8 cellular contexts compared by ENCODE assay signal in genomic region chr20:58388882-58389323, GRCh38. TPM values are rescaled to one million over a fixed set of nuclear protein-coding genes. Genes with fewer than 3 reads are reported as not detected.
A peak's percentile ranks its signal among the peaks of the same experiment; 100 is the strongest.
DNase-seq lines count a peak whose midpoint lies in the region; ATAC-seq and TF ChIP-seq lines count a peak whose summit lies in the region.

VAPB (plus strand) TSS chr20:58389229; CDS start chr20:58389460, 231 bp downstream.

- DNase-seq in A172 (ENCODE audit: low spot score) (peak; percentile 84), NCI-H2107 treated with DMSO at 0.1 percent for 48 hours (lab: John Stamatoyannopoulos, UW; ENCODE audit: unreplicated experiment) (peak; percentile 81), UCSD-AML1 (lab: John Stamatoyannopoulos, UW; ENCODE audit: unreplicated experiment) (peak; percentile 99), skeletal muscle cell (ENCODE audit: low read depth) (peak; percentile 86)

- peaks cover 17% of the 10 kb centered on the region for H3K27me3 Mint-ChIP-seq in brain

- H3K4me3 ChIP-seq in iPS-11a (ENCODE audit: low read depth, low read length), result peak within 1 kb of the TSS; percentile 81
- peak within 1 kb of the TSS; percentile 83 for H3K4me3 ChIP-seq in skeletal muscle cell (ENCODE audit: low read depth, low read length)

- H3K9me3 Mint-ChIP-seq in brain, result peaks cover 4 to 20% (median 13%) of the 10 kb centered on the region in 5 experiments

- ATAC-seq in GM18858 (IDR thresholded peaks at IDR 0.05; ENCODE audit: unreplicated experiment) (peak; percentile 89), HG03066 (IDR thresholded peaks at IDR 0.05; ENCODE audit: low read depth, unreplicated experiment) (peak; percentile 95)

- H3K4me1 Mint-ChIP-seq in brain, result peaks cover 43% of the 10 kb centered on the region

- H3K36me3 Mint-ChIP-seq in brain, result peaks cover 39% of the 10 kb centered on the region

- peak within 1 kb of the TSS; percentile 92 to 97 (median 96) for H3K27ac Mint-ChIP-seq in brain

- TF ChIP-seq CTCF in brain (conservative IDR thresholded peaks at IDR 0.05), result no peak

- peak within 1 kb of the TSS; percentile 90 to 98 (median 97) for H3K4me3 Mint-ChIP-seq in brain

RNA-seq across cellular contexts. Expression of gene VAPB, which starts in this region (rescaled TPM):
- total RNA-seq in A172 (2014; rRNA removed; shearing (Covaris generic)), result 9.2 and 10.0 TPM in 2 replicates
- polyA plus RNA-seq in brain (ENCODE audit: insufficient read depth, low read depth, low replicate concordance), result 93.3 TPM

Comparison
In these comparisons a context has a peak if more than half of its experiments do, and no peak if none do; other contexts are left out.
1. Peak in every context shown above with its lines: DNase-seq, ATAC-seq and H3K4me3 ChIP-seq.